In genomic region chr13:86269511-86269910, GRCh38 we compare ENCODE assay signal across 16 cellular contexts.
DNase-seq lines count a peak whose midpoint lies in the region; ATAC-seq and TF ChIP-seq lines count a peak whose summit lies in the region.
"Had no signal": no experiment of that assay in that cellular context is flagged by ENCODE, and none has a peak within 500 bp of the region (broad histone marks: within the 10 kb centered on the region; RNA-seq: fewer than 3 reads in every experiment).

No MANE protein-coding gene starts in this region.

- H3K27me3 ChIP-seq in OCI-LY1 (ENCODE audit: insufficient read depth, low read length) (no peaks in the 10 kb centered on the region), hepatocyte (no peaks in the 10 kb centered on the region)
- H3K27me3 ChIP-seq: BLaER1 treated with 17β-estradiol and CSF1 and Interleukin-3, amounts not matched to agents 10 nM and 100 nM had no signal

- H3K36me3 ChIP-seq in OCI-LY1 (ENCODE audit: insufficient read depth, low read length) (no peaks in the 10 kb centered on the region), hepatocyte (replicated peaks; ENCODE audit: insufficient read depth, low read depth) (no peaks in the 10 kb centered on the region)
- H3K36me3 ChIP-seq: BLaER1 treated with 17β-estradiol and CSF1 and Interleukin-3, amounts not matched to agents 10 nM and 100 nM; HAP-1 had no signal

- H3K4me1 Mint-ChIP-seq in neural crest cell = no peaks in the 10 kb centered on the region
- H3K4me1 Mint-ChIP-seq in activated T-helper 17 cell treated with anti-CD3 and anti-CD28 coated beads, Interleukin-2, amount 50 U/mL, for 72 hours = no peaks in the 10 kb centered on the region

- H4K20me1 ChIP-seq in OCI-LY1 (ENCODE audit: insufficient read depth, low read length) (no peaks in the 10 kb centered on the region), hepatocyte (ENCODE audit: insufficient read depth, poor library complexity, severe bottlenecking) (no peaks in the 10 kb centered on the region)
- H4K20me1 ChIP-seq: BLaER1 treated with 17β-estradiol and CSF1 and Interleukin-3, amounts not matched to agents 10 nM and 100 nM had no signal

- H3K4me1 ChIP-seq in OCI-LY1 (ENCODE audit: insufficient read depth, low read length, severe bottlenecking) (no peaks in the 10 kb centered on the region), hepatocyte (ENCODE audit: insufficient read depth) (no peaks in the 10 kb centered on the region)
- H3K4me1 ChIP-seq: BLaER1 treated with 17β-estradiol and CSF1 and Interleukin-3, amounts not matched to agents 10 nM and 100 nM; HAP-1 had no signal

- no peak overlapping the region for H3K9ac ChIP-seq in OCI-LY1 (ENCODE audit: low read length)
- H3K9ac ChIP-seq: BLaER1 treated with 17β-estradiol and CSF1 and Interleukin-3, amounts not matched to agents 10 nM and 100 nM; GM23248 had no signal

- no peak overlapping the region for H3K4me3 Mint-ChIP-seq in neural crest cell
- H3K4me3 Mint-ChIP-seq in activated T-helper 17 cell treated with anti-CD3 and anti-CD28 coated beads, Interleukin-2, amount 50 U/mL, for 72 hours = no peak overlapping the region
- H3K4me3 Mint-ChIP-seq: CD8-positive, alpha-beta T cell had no signal

- no peak for TF ChIP-seq CTCF in OCI-LY1 (IDR thresholded peaks at IDR 0.05; ENCODE audit: low read length)
- TF ChIP-seq CTCF in neural crest cell (conservative IDR thresholded peaks at IDR 0.05) = no peak
- TF ChIP-seq CTCF in hepatocyte (IDR thresholded peaks at IDR 0.05; ENCODE audit: poor library complexity) = no peak

- H3K27ac Mint-ChIP-seq in neural crest cell (ENCODE audit: unreplicated experiment) = peak overlapping the region; percentile 30
- no peak overlapping the region for H3K27ac Mint-ChIP-seq in activated T-helper 17 cell treated with anti-CD3 and anti-CD28 coated beads, Interleukin-2, amount 50 U/mL, for 72 hours
- H3K27ac Mint-ChIP-seq: CD8-positive, alpha-beta T cell had no signal

- H3K27ac ChIP-seq in OCI-LY1 (ENCODE audit: low read depth, low read length, poor library complexity, severe bottlenecking) = no peak overlapping the region
- H3K27ac ChIP-seq in hepatocyte = no peak overlapping the region
- H3K27ac ChIP-seq: BLaER1 treated with 17β-estradiol and CSF1 and Interleukin-3, amounts not matched to agents 10 nM and 100 nM; GM23248 had no signal

- no peaks in the 10 kb centered on the region for H3F3A ChIP-seq in OCI-LY1 (ENCODE audit: insufficient read depth, low read length)

- peak overlapping the region; percentile 65; the same call in 1 of the 2 replicates for H2AFZ ChIP-seq in OCI-LY1 (ENCODE audit: low read length)
- no peak overlapping the region for H2AFZ ChIP-seq in hepatocyte
- H2AFZ ChIP-seq: GM23248 had no signal

- no peaks in the 10 kb centered on the region for H3K9me3 Mint-ChIP-seq in neural crest cell
- no peaks in the 10 kb centered on the region for H3K9me3 Mint-ChIP-seq in activated T-helper 17 cell treated with anti-CD3 and anti-CD28 coated beads, Interleukin-2, amount 50 U/mL, for 72 hours
- H3K9me3 Mint-ChIP-seq: CD8-positive, alpha-beta T cell had no signal

- ATAC-seq in HG02642 (IDR thresholded peaks at IDR 0.05; ENCODE audit: poor library complexity, unreplicated experiment) = no peak
- no peak for ATAC-seq in activated T-helper 17 cell treated with anti-CD3 and anti-CD28 coated beads, Interleukin-2, amount 50 U/mL, for 72 hours (replicated peaks)
- ATAC-seq: CD8-positive, alpha-beta T cell had no signal

- no peaks in the 10 kb centered on the region for H3K79me2 ChIP-seq in OCI-LY1 (ENCODE audit: insufficient read depth, low read length)
- no peaks in the 10 kb centered on the region for H3K79me2 ChIP-seq in hepatocyte

- H3K9me2 ChIP-seq in OCI-LY1 (ENCODE audit: low read depth, low read length) = no peaks in the 10 kb centered on the region
- no peaks in the 10 kb centered on the region for H3K9me2 ChIP-seq in hepatocyte (replicated peaks; ENCODE audit: insufficient read depth)

- H3K4me2 ChIP-seq in OCI-LY1 (ENCODE audit: low read length) = no peak overlapping the region
- H3K4me2 ChIP-seq in hepatocyte = no peak overlapping the region
- H3K4me2 ChIP-seq: BLaER1 treated with 17β-estradiol and CSF1 and Interleukin-3, amounts not matched to agents 10 nM and 100 nM had no signal

- no peak overlapping the region for H3K4me3 ChIP-seq in OCI-LY1 (ENCODE audit: low read depth, low read length, poor library complexity, severe bottlenecking)
- no peak overlapping the region for H3K4me3 ChIP-seq in hepatocyte
- H3K4me3 ChIP-seq: BLaER1 treated with 17β-estradiol and CSF1 and Interleukin-3, amounts not matched to agents 10 nM and 100 nM; GM23248; HAP-1 had no signal

- DNase-seq in MV-4-11 (lab: John Stamatoyannopoulos, UW) = peak; percentile 20
- DNase-seq in SHP77 treated with DMSO at 0.1 percent for 48 hours (lab: John Stamatoyannopoulos, UW) = peak; percentile 50
- no peak for DNase-seq in neural crest cell (ENCODE audit: low read depth, low spot score)
- no peak for DNase-seq in hepatocyte (ENCODE audit: low spot score)
- DNase-seq: 8988T; Calu3; CD8-positive, alpha-beta T cell; DMS53; DND-41; EL; GM23248 had no signal

- peaks cover 3% of the 10 kb centered on the region for H3K36me3 Mint-ChIP-seq in neural crest cell (ENCODE audit: low read depth)
- no peaks in the 10 kb centered on the region for H3K36me3 Mint-ChIP-seq in activated T-helper 17 cell treated with anti-CD3 and anti-CD28 coated beads, Interleukin-2, amount 50 U/mL, for 72 hours (ENCODE audit: low read depth)
- H3K36me3 Mint-ChIP-seq: CD8-positive, alpha-beta T cell had no signal

- no peaks in the 10 kb centered on the region for H3K27me3 Mint-ChIP-seq in neural crest cell (ENCODE audit: low read depth)
- H3K27me3 Mint-ChIP-seq in activated T-helper 17 cell treated with anti-CD3 and anti-CD28 coated beads, Interleukin-2, amount 50 U/mL, for 72 hours = no peaks in the 10 kb centered on the region

- no peaks in the 10 kb centered on the region for H3K9me3 ChIP-seq in OCI-LY1 (ENCODE audit: low read length)
- H3K9me3 ChIP-seq in hepatocyte (ENCODE audit: low read depth) = no peaks in the 10 kb centered on the region
- H3K9me3 ChIP-seq: BLaER1 treated with 17β-estradiol and CSF1 and Interleukin-3, amounts not matched to agents 10 nM and 100 nM; HAP-1 had no signal

Comparison
In these comparisons a context has a peak if more than half of its experiments do, and no peak if none do; other contexts are left out.
1. DNase-seq: peak in MV-4-11 (single experiment) and SHP77 treated with DMSO at 0.1 percent for 48 hours (single experiment); none in neural crest cell (single experiment) and hepatocyte (single experiment).